1 cellular context compared by ENCODE assay signal in genomic region chr2:205965707-205966106, GRCh38.
TF ChIP-seq lines count a peak whose summit lies in the region.

No MANE protein-coding gene starts in this region.

TF ChIP-seq in H1, 55 proteins besides CTCF, POLR2A, EP300 and RAD21 (continued from another document):
- TF ChIP-seq SIN3A (conservative IDR thresholded peaks at IDR 0.05 in 1 of 2, IDR thresholded peaks at IDR 0.05 in 1 of 2; ENCODE audit: low read depth in 1 of 2, low read length in 2 of 2): peak; percentile 74 to 77; a peak in 1 of 4 replicates
